ENCODE assay signal across 20 cellular contexts in the genomic region with DNA sequence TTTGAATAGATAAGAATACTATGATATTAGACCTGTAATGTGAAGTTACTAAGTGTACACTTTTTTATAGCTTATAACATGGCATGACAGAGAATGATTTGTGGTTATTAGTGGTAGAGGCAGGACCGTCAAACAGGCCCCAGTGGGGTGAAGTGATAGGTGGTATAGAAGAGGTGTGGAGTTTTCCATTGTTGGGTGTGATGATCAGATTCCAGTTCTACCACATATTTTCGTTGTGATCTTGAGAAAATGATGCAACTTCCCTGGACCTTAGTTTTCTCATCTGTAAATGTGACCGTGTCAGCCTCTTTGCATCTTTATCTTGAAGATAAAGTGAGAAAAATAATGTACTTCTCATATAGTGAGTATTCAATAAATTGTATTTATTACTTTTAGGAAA. TPM values are rescaled to one million over a fixed set of nuclear protein-coding genes. Genes with fewer than 3 reads are reported as not detected.
DNase-seq lines count a peak whose midpoint lies in the region; ATAC-seq, FAIRE-seq and TF ChIP-seq lines count a peak whose summit lies in the region.
"Had no signal": no experiment of that assay in that cellular context is flagged by ENCODE, and none has a peak within 500 bp of the region (broad histone marks: within the 10 kb centered on the region; RNA-seq: fewer than 3 reads in every experiment).

No MANE protein-coding gene starts in this region.

- no peaks in the 10 kb centered on the region for H3K36me3 ChIP-seq in Caco-2 (ENCODE audit: control insufficient read depth, insufficient read depth, low read length)
- peaks cover 3% of the 10 kb centered on the region for H3K36me3 ChIP-seq in bronchial epithelial cell (ENCODE audit: control insufficient read depth, insufficient read depth, low read length)
- peaks cover 38% of the 10 kb centered on the region for H3K36me3 ChIP-seq in brain microvascular endothelial cell (replicated peaks)

- H3K27me3 ChIP-seq in Caco-2 (replicated peaks; ENCODE audit: control insufficient read depth, insufficient read depth, low read length) (no peaks in the 10 kb centered on the region), bronchial epithelial cell (ENCODE audit: control insufficient read depth, insufficient read depth, low read length) (no peaks in the 10 kb centered on the region), brain microvascular endothelial cell (replicated peaks) (no peaks in the 10 kb centered on the region)

- H3K9me3 Mint-ChIP-seq in Caco-2 (ENCODE audit: unreplicated experiment) (no peaks in the 10 kb centered on the region), IgD-negative memory B cell (no peaks in the 10 kb centered on the region), osteocyte (ENCODE audit: unreplicated experiment) (no peaks in the 10 kb centered on the region)
- H3K9me3 Mint-ChIP-seq: H9 had no signal

- CTCF ChIA-PET in Caco-2 (lab: Charles Lee), result no interaction called here

- H3K4me3 Mint-ChIP-seq in Caco-2 (ENCODE audit: unreplicated experiment) (no peak overlapping the region), IgD-negative memory B cell (peak overlapping the region in 1 of 4 donors; percentile 14), osteocyte (ENCODE audit: unreplicated experiment) (no peak overlapping the region)
- H3K4me3 Mint-ChIP-seq: H9 had no signal

- DNase-seq in Caco-2 (peak in 1 of 2 experiments; percentile 12), bronchial epithelial cell (ENCODE audit: low read depth) (peak; percentile 87), osteocyte (ENCODE audit: extremely low spot score, unreplicated experiment) (no peak), brain microvascular endothelial cell (no peak)
- DNase-seq: DMS153, EL, H9, KBM-7, NCI-H1436 treated with DMSO at 0.1 percent for 48 hours, NCI-H2081, NCI-H510A treated with DMSO at 0.1 percent for 48 hours, SHP77, SK-N-SH had no signal

- intact Hi-C loops in Caco-2 (cut with micrococcal nuclease; ENCODE audit: unreplicated experiment), result no loop called here

- TF ChIP-seq CTCF in Caco-2 (IDR thresholded peaks at IDR 0.05; ENCODE audit: insufficient read depth in 1 of 2, low read depth in 1 of 2, low read length in 1 of 2, severe bottlenecking in 1 of 2, unreplicated experiment in 1 of 2) (no peak), bronchial epithelial cell (IDR thresholded peaks at IDR 0.05; ENCODE audit: insufficient read depth, low read length, severe bottlenecking) (no peak), osteocyte (IDR thresholded peaks at IDR 0.05) (no peak), brain microvascular endothelial cell (IDR thresholded peaks at IDR 0.05; ENCODE audit: low read depth, low read length, missing control alignments) (no peak)

- POLR2A ChIA-PET in Caco-2 (lab: Charles Lee), result no interaction called here

- no peak for ATAC-seq in GM19397 (IDR thresholded peaks at IDR 0.05; ENCODE audit: unreplicated experiment)
- ATAC-seq in GM21619 (IDR thresholded peaks at IDR 0.05; ENCODE audit: unreplicated experiment), result no peak
- ATAC-seq: Panc1 had no signal

- no peaks in the 10 kb centered on the region for H3K9me3 ChIP-seq in Caco-2
- H3K9me3 ChIP-seq: SK-N-SH had no signal

- H3K4me1 ChIP-seq in Caco-2, result peaks cover 18% of the 10 kb centered on the region; the same call in 1 of the 2 replicates

- H3K27ac Mint-ChIP-seq in Caco-2 (ENCODE audit: unreplicated experiment) (peak overlapping the region; percentile 19), IgD-negative memory B cell (peak overlapping the region; percentile 5 to 89 (median 67)), osteocyte (ENCODE audit: unreplicated experiment) (peak overlapping the region; percentile 5)

- peak; percentile 50 for FAIRE-seq in bronchial epithelial cell (lab: Jason Lieb, UNC)
- FAIRE-seq: A204.1, HTR-8/SVneo had no signal

- no TSS peak for BruUV-seq in Caco-2 (replicated peaks; lab: Mats Ljungman, UMichigan)

- H3K36me3 Mint-ChIP-seq in Caco-2 (ENCODE audit: insufficient read depth, unreplicated experiment), result peaks cover 29% of the 10 kb centered on the region
- peaks cover 12% of the 10 kb centered on the region for H3K36me3 Mint-ChIP-seq in IgD-negative memory B cell
- peaks cover 60% of the 10 kb centered on the region for H3K36me3 Mint-ChIP-seq in osteocyte (ENCODE audit: unreplicated experiment)

- H3K4me3 ChIP-seq in Caco-2 (ENCODE audit: low read depth, low read length) (no peak overlapping the region), bronchial epithelial cell (ENCODE audit: low read depth, low read length) (no peak overlapping the region), brain microvascular endothelial cell (ENCODE audit: low read depth, low read length) (no peak overlapping the region)

- H3K27me3 Mint-ChIP-seq in Caco-2 (ENCODE audit: insufficient read depth, unreplicated experiment) (no peaks in the 10 kb centered on the region), IgD-negative memory B cell (no peaks in the 10 kb centered on the region), osteocyte (ENCODE audit: unreplicated experiment) (no peaks in the 10 kb centered on the region)

- in situ Hi-C loops in brain microvascular endothelial cell (cut with HindIII; ENCODE audit: low pct_ligation_motif_present, low sequenced_read_pairs), result no loop called here

- no peak overlapping the region for H3K27ac ChIP-seq in brain microvascular endothelial cell
- H3K27ac ChIP-seq: C4-2B had no signal

- H3K4me1 Mint-ChIP-seq in Caco-2 (ENCODE audit: low read depth, unreplicated experiment), result peaks cover 22% of the 10 kb centered on the region
- peaks cover 36 to 60% (median 48%) of the 10 kb centered on the region in 3 donors for H3K4me1 Mint-ChIP-seq in IgD-negative memory B cell
- peaks cover 34% of the 10 kb centered on the region for H3K4me1 Mint-ChIP-seq in osteocyte (ENCODE audit: unreplicated experiment)

RNA-seq across cellular contexts. Expression of a gene that starts 30.3 kb away (rescaled TPM):
- total RNA-seq in Caco-2 (2022) (0.19 and 0.52 TPM in 2 replicates), bronchial epithelial cell (not detected in 2 replicates), osteocyte (0.55 and 0.75 TPM in 2 replicates)
- polyA plus RNA-seq in IgD-negative memory B cell, result 4.2 TPM

RNA-seq across cellular contexts. Expression of a gene that starts 31.4 kb away (rescaled TPM):
- total RNA-seq in Caco-2 (2022), result 49.5 and 53.1 TPM in 2 replicates
- polyA plus RNA-seq in IgD-negative memory B cell, result 98.9 TPM
- 57.7 and 81.5 TPM in 2 replicates for total RNA-seq in bronchial epithelial cell
- 75.5 and 86.7 TPM in 2 replicates for total RNA-seq in osteocyte

Comparison
In these comparisons a context has a peak if more than half of its experiments do, and no peak if none do; other contexts are left out.
1. H3K27ac Mint-ChIP-seq: peak in every context shown above with its lines; median percentile 67 in IgD-negative memory B cell; 19 in Caco-2; 5 in osteocyte.